In the genomic region with DNA sequence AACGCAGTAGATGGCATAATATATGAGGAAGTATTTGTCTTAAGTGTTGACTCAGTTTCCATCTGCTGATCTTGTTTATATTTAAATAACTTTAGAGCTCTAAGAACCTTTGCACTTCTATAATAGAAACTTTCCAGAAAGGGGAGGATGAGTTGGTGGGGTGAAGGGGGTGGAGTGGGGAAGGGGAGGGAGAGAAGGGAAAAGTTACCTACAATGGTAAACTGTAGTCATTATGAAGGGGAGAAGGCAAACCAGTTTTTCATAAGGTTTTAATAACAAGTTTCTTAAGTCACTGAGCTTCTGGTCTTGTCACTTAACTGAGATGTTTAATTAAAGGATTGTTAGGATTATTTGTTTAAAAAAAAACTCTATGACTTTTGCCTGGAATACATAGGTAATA, we compare ENCODE assay signal across 9 cellular contexts. TPM values are rescaled to one million over a fixed set of nuclear protein-coding genes. Genes with fewer than 3 reads are reported as not detected.
DNase-seq lines count a peak whose midpoint lies in the region; ATAC-seq and TF ChIP-seq lines count a peak whose summit lies in the region.
"Had no signal": no experiment of that assay in that cellular context is flagged by ENCODE, and none has a peak within 500 bp of the region (broad histone marks: within the 10 kb centered on the region; RNA-seq: fewer than 3 reads in every experiment).

No MANE protein-coding gene starts in this region.

- H3K36me3 ChIP-seq in CD8-positive, alpha-beta T cell (ENCODE audit: insufficient read depth, low read length), result no peaks in the 10 kb centered on the region

- no peaks in the 10 kb centered on the region for H3K27me3 Mint-ChIP-seq in CD8-positive, alpha-beta T cell (ENCODE audit: low read depth)
- H3K27me3 Mint-ChIP-seq in chondrocyte (ENCODE audit: low read depth), result no peaks in the 10 kb centered on the region
- peaks cover 14% of the 10 kb centered on the region for H3K27me3 Mint-ChIP-seq in nephron progenitor cell (ENCODE audit: low read depth, poor library complexity)

- H3K27me3 ChIP-seq in CD8-positive, alpha-beta T cell (ENCODE audit: insufficient read depth, low read length), result no peaks in the 10 kb centered on the region

- no peaks in the 10 kb centered on the region for H3K9me3 ChIP-seq in CD8-positive, alpha-beta T cell (ENCODE audit: low read length)

- peak overlapping the region; percentile 16 for H3K27ac ChIP-seq in CD8-positive, alpha-beta T cell (ENCODE audit: low read depth, low read length)

- TF ChIP-seq CTCF in CD8-positive, alpha-beta T cell (IDR thresholded peaks at IDR 0.05), result no peak
- TF ChIP-seq CTCF in chondrocyte (IDR thresholded peaks at IDR 0.05) (no peak), nephron progenitor cell (IDR thresholded peaks at IDR 0.05) (no peak)

- peak overlapping the region; percentile 85 for H3K4me3 Mint-ChIP-seq in CD8-positive, alpha-beta T cell
- H3K4me3 Mint-ChIP-seq in chondrocyte (ENCODE audit: unreplicated experiment), result peak overlapping the region; percentile 73
- peak overlapping the region; percentile 33 for H3K4me3 Mint-ChIP-seq in nephron progenitor cell

- peak overlapping the region; percentile 9 for H3K4me3 ChIP-seq in CD8-positive, alpha-beta T cell (ENCODE audit: low read depth, low read length)

- intact Hi-C loops in CD8-positive, alpha-beta T cell (cut with DNase I, micrococcal nuclease), result loop anchor here in 1 of 2 experiments (1.0 kb wide), 1 partner anchor 9 kb away; no protein-coding TSS in a partner anchor

- H3K9me3 Mint-ChIP-seq in CD8-positive, alpha-beta T cell, result no peaks in the 10 kb centered on the region
- H3K9me3 Mint-ChIP-seq in chondrocyte (ENCODE audit: low read depth) (no peaks in the 10 kb centered on the region), nephron progenitor cell (no peaks in the 10 kb centered on the region)

- peaks cover 28% of the 10 kb centered on the region for H3K4me1 ChIP-seq in CD8-positive, alpha-beta T cell (ENCODE audit: insufficient read depth, low read length)

- no peaks in the 10 kb centered on the region for H3K36me3 Mint-ChIP-seq in CD8-positive, alpha-beta T cell
- H3K36me3 Mint-ChIP-seq in chondrocyte (ENCODE audit: low read depth) (no peaks in the 10 kb centered on the region), nephron progenitor cell (ENCODE audit: low read depth) (no peaks in the 10 kb centered on the region)

- CTCF ChIA-PET in CD8-positive, alpha-beta T cell (lab: Charles Lee), result interaction anchor here (1.0 to 1.9 kb wide), 2 partner anchors 12 to 198 kb away, joined by 3 to 5 read pairs; a partner anchor contains a TSS

- peaks cover 24% of the 10 kb centered on the region for H3K4me1 Mint-ChIP-seq in CD8-positive, alpha-beta T cell (ENCODE audit: low read depth)
- H3K4me1 Mint-ChIP-seq in chondrocyte (ENCODE audit: low read depth), result peaks cover 13% of the 10 kb centered on the region
- no peaks in the 10 kb centered on the region for H3K4me1 Mint-ChIP-seq in nephron progenitor cell

- no peak for ATAC-seq in CD8-positive, alpha-beta T cell
- ATAC-seq in HG03460 (IDR thresholded peaks at IDR 0.05; ENCODE audit: unreplicated experiment), result peak; percentile 6
- no peak for ATAC-seq in GM21786 (IDR thresholded peaks at IDR 0.05; ENCODE audit: unreplicated experiment)

- POLR2A ChIA-PET in CD8-positive, alpha-beta T cell (lab: Charles Lee), result interaction anchor here (1.0 to 4.0 kb wide), 2 partner anchors 12 kb away, joined by 3 to 25 read pairs; a partner anchor contains a TSS

- DNase-seq in CD8-positive, alpha-beta T cell, result no peak
- DNase-seq in chondrocyte (ENCODE audit: low spot score), result no peak
- DNase-seq in nephron progenitor cell, result no peak
- no peak for DNase-seq in foreskin melanocyte
- DNase-seq in globus pallidus (ENCODE audit: low spot score), result no peak
- DNase-seq in DMS53 (lab: John Stamatoyannopoulos, UW), result no peak
- DNase-seq: stimulated activated CD4-positive, alpha-beta T cell treated with anti-CD3 and anti-CD28 coated beads, Interleukin-4, amount 100 ng/mL, for 24 hours had no signal

- peak overlapping the region; percentile 87 for H3K27ac Mint-ChIP-seq in CD8-positive, alpha-beta T cell
- H3K27ac Mint-ChIP-seq in chondrocyte (ENCODE audit: unreplicated experiment) (peak overlapping the region; percentile 92), nephron progenitor cell (no peak overlapping the region)

RNA-seq across cellular contexts. Expression of a gene that starts 0.3 kb away (rescaled TPM):
- 1 to 10 TPM; 6.5 to 7.0 TPM for total RNA-seq in CD8-positive, alpha-beta T cell
- 6.2 to 11.3 TPM (median 6.5 TPM) in 3 replicates for total RNA-seq in chondrocyte

RNA-seq across cellular contexts. Expression of a gene that starts 11.8 kb away (rescaled TPM):
- 10 to 100 TPM; 12.3 to 16.1 TPM for total RNA-seq in CD8-positive, alpha-beta T cell
- total RNA-seq in chondrocyte, result 3.2 to 3.9 TPM (median 3.8 TPM) in 3 replicates

Comparison
In these comparisons a context has a peak if more than half of its experiments do, and no peak if none do; other contexts are left out.
1. H3K4me3 Mint-ChIP-seq: peak in every context shown above with its lines; median percentile 85 in CD8-positive, alpha-beta T cell; 73 in chondrocyte; 33 in nephron progenitor cell.